ENCODE assay signal across 1 cellular context in the genomic region with DNA sequence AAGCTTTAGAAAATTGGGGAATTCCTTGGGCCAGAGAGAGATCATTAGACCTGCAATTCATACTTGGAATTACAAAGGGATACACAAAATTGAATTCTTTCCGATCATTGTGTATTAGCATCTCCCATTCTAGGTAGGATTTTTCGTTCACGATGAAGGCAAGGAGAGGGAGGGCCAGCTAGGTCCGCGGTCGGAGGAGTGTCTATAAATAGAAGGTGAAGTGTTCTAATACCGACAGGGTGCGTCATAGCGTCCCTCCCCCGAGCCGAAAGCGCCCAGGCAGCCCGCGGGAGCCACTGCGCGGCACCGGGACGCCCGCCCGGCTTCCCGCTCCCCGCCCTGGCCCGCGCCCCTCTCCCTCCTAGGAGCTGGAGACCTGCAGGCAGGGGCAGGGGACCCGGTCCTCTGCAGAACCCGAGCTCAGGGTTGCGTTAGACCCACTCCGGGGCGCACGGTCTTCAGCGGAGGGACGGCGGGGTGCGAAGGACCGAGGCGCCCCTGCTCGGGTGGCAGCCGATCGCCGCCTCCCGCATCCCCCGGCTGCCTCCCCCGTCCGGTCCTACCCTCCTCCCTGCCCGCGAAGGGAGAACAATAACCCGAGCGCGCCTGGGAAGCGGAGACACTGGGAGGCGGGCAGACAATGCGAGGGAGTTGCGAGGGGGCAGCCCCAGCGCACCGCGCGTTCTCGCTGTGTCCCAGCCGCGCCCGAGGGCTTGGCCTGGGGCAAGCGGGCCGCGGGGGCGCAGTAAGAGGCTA.
TF ChIP-seq lines count a peak whose summit lies in the region.

No MANE protein-coding gene starts in this region.

TF ChIP-seq in HEK293, 187 proteins besides CTCF, POLR2A, EP300 and RAD21 (continued from another document and continues in another):
- TF ChIP-seq, protein P1, sequence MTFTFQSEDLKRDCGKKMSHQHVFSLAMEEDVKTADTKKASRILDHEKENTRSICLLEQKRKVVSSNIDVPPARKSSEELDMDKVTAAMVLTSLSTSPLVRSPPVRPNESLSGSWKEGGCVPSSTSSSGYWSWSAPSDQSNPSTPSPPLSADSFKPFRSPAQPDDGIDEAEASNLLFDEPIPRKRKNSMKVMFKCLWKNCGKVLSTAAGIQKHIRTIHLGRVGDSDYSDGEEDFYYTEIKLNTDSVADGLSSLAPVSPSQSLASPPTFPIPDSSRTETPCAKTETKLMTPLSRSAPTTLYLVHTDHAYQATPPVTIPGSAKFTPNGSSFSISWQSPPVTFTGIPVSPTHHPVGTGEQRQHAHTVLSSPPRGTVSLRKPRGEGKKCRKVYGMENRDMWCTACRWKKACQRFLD (tag by site-specific recombination; IDR thresholded peaks at IDR 0.05), result no peak
- TF ChIP-seq ZNF112 (tag by site-specific recombination; IDR thresholded peaks at IDR 0.05) (no peak), ZNF341 (tag by site-specific recombination; IDR thresholded peaks at IDR 0.05; ENCODE audit: low read depth) (peak; percentile 44; the same call in 1 of the 2 replicates), IKZF3 (tag by site-specific recombination; IDR thresholded peaks at IDR 0.05) (0 out of 2 replicates have a peak, but pooled peaks have one; percentile 45), GLIS2 (tag by site-specific recombination; IDR thresholded peaks at IDR 0.05) (peak; percentile 97), ZNF558 (tag by site-specific recombination; IDR thresholded peaks at IDR 0.05) (no peak), ZBTB48 (tag by site-specific recombination; IDR thresholded peaks at IDR 0.05) (peak; percentile 52; the same call in 1 of the 2 replicates), ZNF664 (tag by site-specific recombination; IDR thresholded peaks at IDR 0.05) (no peak), ZNF514 (tag by site-specific recombination; IDR thresholded peaks at IDR 0.05) (no peak), ZNF366 (tag by site-specific recombination; conservative IDR thresholded peaks at IDR 0.05) (peak; percentile 58; the same call in 1 of the 2 replicates), SCRT2 (tag by site-specific recombination; IDR thresholded peaks at IDR 0.05) (peak; percentile 26; the same call in 1 of the 2 replicates), ZNF747 (tag by site-specific recombination; IDR thresholded peaks at IDR 0.05) (no peak), MEIS1 (CRISPR knock-in tag; IDR thresholded peaks at IDR 0.05; ENCODE audit: borderline replicate concordance) (no peak), KLF9 (tag by site-specific recombination; IDR thresholded peaks at IDR 0.05; ENCODE audit: low read depth) (peak; percentile 42; the same call in 1 of the 2 replicates), GLI4 (tag by site-specific recombination; IDR thresholded peaks at IDR 0.05) (no peak), SP7 (tag by site-specific recombination; IDR thresholded peaks at IDR 0.05) (peak; percentile 69), ZNF571 (tag by site-specific recombination; IDR thresholded peaks at IDR 0.05) (no peak), ZNF501 (tag by site-specific recombination; IDR thresholded peaks at IDR 0.05) (peak; percentile 76; the same call in 1 of the 2 replicates), ZNF596 (tag by site-specific recombination; IDR thresholded peaks at IDR 0.05) (no peak), GLI2 (tag by site-specific recombination; IDR thresholded peaks at IDR 0.05; ENCODE audit: borderline replicate concordance, low read depth) (no peak), ZNF48 (tag by site-specific recombination; IDR thresholded peaks at IDR 0.05) (no peak), ZNF19 (tag by site-specific recombination; IDR thresholded peaks at IDR 0.05; ENCODE audit: low read depth) (no peak), ZNF629 (tag by site-specific recombination; IDR thresholded peaks at IDR 0.05) (peak; percentile 82), ZNF404 (tag by site-specific recombination; IDR thresholded peaks at IDR 0.05) (no peak), ZNF266 (tag by site-specific recombination; IDR thresholded peaks at IDR 0.05; ENCODE audit: low read depth) (no peak), ZNF530 (tag by site-specific recombination; IDR thresholded peaks at IDR 0.05; ENCODE audit: low read depth) (no peak), GLIS1 (tag by site-specific recombination; IDR thresholded peaks at IDR 0.05) (peak; percentile 78), ZNF114 (tag by site-specific recombination; IDR thresholded peaks at IDR 0.05) (no peak)
- TF ChIP-seq, protein P2, sequence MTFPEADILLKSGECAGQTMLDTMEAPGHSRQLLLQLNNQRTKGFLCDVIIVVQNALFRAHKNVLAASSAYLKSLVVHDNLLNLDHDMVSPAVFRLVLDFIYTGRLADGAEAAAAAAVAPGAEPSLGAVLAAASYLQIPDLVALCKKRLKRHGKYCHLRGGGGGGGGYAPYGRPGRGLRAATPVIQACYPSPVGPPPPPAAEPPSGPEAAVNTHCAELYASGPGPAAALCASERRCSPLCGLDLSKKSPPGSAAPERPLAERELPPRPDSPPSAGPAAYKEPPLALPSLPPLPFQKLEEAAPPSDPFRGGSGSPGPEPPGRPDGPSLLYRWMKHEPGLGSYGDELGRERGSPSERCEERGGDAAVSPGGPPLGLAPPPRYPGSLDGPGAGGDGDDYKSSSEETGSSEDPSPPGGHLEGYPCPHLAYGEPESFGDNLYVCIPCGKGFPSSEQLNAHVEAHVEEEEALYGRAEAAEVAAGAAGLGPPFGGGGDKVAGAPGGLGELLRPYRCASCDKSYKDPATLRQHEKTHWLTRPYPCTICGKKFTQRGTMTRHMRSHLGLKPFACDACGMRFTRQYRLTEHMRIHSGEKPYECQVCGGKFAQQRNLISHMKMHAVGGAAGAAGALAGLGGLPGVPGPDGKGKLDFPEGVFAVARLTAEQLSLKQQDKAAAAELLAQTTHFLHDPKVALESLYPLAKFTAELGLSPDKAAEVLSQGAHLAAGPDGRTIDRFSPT (tag by site-specific recombination; IDR thresholded peaks at IDR 0.05), result peak; percentile 83
- TF ChIP-seq, protein P3, sequence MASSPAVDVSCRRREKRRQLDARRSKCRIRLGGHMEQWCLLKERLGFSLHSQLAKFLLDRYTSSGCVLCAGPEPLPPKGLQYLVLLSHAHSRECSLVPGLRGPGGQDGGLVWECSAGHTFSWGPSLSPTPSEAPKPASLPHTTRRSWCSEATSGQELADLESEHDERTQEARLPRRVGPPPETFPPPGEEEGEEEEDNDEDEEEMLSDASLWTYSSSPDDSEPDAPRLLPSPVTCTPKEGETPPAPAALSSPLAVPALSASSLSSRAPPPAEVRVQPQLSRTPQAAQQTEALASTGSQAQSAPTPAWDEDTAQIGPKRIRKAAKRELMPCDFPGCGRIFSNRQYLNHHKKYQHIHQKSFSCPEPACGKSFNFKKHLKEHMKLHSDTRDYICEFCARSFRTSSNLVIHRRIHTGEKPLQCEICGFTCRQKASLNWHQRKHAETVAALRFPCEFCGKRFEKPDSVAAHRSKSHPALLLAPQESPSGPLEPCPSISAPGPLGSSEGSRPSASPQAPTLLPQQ (tag by site-specific recombination; IDR thresholded peaks at IDR 0.05), result peak; percentile 45
- TF ChIP-seq, protein P4, sequence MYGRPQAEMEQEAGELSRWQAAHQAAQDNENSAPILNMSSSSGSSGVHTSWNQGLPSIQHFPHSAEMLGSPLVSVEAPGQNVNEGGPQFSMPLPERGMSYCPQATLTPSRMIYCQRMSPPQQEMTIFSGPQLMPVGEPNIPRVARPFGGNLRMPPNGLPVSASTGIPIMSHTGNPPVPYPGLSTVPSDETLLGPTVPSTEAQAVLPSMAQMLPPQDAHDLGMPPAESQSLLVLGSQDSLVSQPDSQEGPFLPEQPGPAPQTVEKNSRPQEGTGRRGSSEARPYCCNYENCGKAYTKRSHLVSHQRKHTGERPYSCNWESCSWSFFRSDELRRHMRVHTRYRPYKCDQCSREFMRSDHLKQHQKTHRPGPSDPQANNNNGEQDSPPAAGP (tag by site-specific recombination; IDR thresholded peaks at IDR 0.05), result peak; percentile 80
- TF ChIP-seq, protein P5, sequence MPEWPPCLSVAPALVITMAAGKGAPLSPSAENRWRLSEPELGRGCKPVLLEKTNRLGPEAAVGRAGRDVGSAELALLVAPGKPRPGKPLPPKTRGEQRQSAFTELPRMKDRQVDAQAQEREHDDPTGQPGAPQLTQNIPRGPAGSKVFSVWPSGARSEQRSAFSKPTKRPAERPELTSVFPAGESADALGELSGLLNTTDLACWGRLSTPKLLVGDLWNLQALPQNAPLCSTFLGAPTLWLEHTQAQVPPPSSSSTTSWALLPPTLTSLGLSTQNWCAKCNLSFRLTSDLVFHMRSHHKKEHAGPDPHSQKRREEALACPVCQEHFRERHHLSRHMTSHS (tag by site-specific recombination; IDR thresholded peaks at IDR 0.05), result no peak
- TF ChIP-seq, protein P6, sequence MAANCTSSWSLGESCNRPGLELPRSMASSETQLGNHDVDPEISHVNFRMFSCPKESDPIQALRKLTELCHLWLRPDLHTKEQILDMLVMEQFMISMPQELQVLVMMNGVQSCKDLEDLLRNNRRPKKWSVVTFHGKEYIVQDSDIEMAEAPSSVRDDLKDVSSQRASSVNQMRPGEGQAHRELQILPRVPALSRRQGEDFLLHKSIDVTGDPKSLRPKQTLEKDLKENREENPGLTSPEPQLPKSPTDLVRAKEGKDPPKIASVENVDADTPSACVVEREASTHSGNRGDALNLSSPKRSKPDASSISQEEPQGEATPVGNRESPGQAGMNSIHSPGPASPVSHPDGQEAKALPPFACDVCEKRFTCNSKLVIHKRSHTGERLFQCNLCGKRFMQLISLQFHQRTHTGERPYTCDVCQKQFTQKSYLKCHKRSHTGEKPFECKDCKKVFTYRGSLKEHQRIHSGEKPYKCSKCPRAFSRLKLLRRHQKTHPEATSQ (tag by site-specific recombination; IDR thresholded peaks at IDR 0.05), result 0 out of 2 replicates have a peak, but pooled peaks have one; percentile 24
- TF ChIP-seq, protein P7, sequence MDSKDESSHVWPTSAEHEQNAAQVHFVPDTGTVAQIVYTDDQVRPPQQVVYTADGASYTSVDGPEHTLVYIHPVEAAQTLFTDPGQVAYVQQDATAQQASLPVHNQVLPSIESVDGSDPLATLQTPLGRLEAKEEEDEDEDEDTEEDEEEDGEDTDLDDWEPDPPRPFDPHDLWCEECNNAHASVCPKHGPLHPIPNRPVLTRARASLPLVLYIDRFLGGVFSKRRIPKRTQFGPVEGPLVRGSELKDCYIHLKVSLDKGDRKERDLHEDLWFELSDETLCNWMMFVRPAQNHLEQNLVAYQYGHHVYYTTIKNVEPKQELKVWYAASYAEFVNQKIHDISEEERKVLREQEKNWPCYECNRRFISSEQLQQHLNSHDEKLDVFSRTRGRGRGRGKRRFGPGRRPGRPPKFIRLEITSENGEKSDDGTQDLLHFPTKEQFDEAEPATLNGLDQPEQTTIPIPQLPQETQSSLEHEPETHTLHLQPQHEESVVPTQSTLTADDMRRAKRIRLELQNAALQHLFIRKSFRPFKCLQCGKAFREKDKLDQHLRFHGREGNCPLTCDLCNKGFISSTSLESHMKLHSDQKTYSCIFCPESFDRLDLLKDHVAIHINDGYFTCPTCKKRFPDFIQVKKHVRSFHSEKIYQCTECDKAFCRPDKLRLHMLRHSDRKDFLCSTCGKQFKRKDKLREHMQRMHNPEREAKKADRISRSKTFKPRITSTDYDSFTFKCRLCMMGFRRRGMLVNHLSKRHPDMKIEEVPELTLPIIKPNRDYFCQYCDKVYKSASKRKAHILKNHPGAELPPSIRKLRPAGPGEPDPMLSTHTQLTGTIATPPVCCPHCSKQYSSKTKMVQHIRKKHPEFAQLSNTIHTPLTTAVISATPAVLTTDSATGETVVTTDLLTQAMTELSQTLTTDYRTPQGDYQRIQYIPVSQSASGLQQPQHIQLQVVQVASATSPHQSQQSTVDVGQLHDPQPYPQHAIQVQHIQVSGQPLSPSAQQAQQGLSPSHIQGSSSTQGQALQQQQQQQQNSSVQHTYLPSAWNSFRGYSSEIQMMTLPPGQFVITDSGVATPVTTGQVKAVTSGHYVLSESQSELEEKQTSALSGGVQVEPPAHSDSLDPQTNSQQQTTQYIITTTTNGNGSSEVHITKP (tag by site-specific recombination; IDR thresholded peaks at IDR 0.05), result peak; percentile 78
- TF ChIP-seq, protein P8, sequence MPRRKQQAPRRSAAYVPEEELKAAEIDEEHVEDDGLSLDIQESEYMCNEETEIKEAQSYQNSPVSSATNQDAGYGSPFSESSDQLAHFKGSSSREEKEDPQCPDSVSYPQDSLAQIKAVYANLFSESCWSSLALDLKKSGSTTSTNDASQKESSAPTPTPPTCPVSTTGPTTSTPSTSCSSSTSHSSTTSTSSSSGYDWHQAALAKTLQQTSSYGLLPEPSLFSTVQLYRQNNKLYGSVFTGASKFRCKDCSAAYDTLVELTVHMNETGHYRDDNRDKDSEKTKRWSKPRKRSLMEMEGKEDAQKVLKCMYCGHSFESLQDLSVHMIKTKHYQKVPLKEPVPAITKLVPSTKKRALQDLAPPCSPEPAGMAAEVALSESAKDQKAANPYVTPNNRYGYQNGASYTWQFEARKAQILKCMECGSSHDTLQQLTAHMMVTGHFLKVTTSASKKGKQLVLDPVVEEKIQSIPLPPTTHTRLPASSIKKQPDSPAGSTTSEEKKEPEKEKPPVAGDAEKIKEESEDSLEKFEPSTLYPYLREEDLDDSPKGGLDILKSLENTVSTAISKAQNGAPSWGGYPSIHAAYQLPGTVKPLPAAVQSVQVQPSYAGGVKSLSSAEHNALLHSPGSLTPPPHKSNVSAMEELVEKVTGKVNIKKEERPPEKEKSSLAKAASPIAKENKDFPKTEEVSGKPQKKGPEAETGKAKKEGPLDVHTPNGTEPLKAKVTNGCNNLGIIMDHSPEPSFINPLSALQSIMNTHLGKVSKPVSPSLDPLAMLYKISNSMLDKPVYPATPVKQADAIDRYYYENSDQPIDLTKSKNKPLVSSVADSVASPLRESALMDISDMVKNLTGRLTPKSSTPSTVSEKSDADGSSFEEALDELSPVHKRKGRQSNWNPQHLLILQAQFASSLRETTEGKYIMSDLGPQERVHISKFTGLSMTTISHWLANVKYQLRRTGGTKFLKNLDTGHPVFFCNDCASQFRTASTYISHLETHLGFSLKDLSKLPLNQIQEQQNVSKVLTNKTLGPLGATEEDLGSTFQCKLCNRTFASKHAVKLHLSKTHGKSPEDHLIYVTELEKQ (tag by site-specific recombination; IDR thresholded peaks at IDR 0.05; ENCODE audit: borderline replicate concordance), result peak; percentile 37; the same call in 1 of the 2 replicates
- TF ChIP-seq, protein P9, sequence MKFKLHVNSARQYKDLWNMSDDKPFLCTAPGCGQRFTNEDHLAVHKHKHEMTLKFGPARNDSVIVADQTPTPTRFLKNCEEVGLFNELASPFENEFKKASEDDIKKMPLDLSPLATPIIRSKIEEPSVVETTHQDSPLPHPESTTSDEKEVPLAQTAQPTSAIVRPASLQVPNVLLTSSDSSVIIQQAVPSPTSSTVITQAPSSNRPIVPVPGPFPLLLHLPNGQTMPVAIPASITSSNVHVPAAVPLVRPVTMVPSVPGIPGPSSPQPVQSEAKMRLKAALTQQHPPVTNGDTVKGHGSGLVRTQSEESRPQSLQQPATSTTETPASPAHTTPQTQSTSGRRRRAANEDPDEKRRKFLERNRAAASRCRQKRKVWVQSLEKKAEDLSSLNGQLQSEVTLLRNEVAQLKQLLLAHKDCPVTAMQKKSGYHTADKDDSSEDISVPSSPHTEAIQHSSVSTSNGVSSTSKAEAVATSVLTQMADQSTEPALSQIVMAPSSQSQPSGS (tag by site-specific recombination; IDR thresholded peaks at IDR 0.05; ENCODE audit: low read depth), result no peak
